23 cellular contexts compared by ENCODE assay signal in the genomic region with DNA sequence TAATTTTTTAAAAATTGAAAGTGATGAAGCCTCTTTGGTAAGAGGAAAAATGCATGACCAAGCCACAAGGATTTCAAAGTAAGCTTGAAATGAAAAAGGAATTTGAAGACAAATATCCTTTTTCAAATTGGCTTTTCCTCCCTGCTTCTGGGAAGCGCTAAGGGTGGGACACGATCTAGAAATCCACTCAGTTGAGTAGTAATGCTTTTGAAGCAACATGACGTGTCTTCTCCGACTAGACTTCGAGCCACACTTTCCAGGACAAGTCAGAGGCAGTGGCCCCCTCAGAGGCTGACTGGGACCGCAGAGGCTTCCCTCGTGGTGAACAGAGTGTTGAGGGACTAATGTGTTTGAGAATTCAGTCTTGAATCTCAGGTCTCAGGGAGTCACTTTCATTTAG. TPM values are rescaled to one million over a fixed set of nuclear protein-coding genes. Genes with fewer than 3 reads are reported as not detected.
"Had no signal": no experiment of that assay in that cellular context is flagged by ENCODE, and none has a peak within 500 bp of the region (broad histone marks: within the 10 kb centered on the region; RNA-seq: fewer than 3 reads in every experiment).

No MANE protein-coding gene starts in this region.

- H3K4me1 Mint-ChIP-seq: activated B cell treated with CpG ODN at 0.5 μM for 24 hours, naive B cell had no signal

- H3K4me3 ChIP-seq: body of pancreas, coronary artery, esophagus squamous epithelium, gastrocnemius medialis, heart right ventricle, lower lobe of right lung, stomach, thoracic aorta, uterus had no signal

- H3K36me3 Mint-ChIP-seq: naive B cell had no signal

- H3K9me3 ChIP-seq: body of pancreas, esophagus squamous epithelium, gastrocnemius medialis, heart right ventricle, lower lobe of right lung, stomach, thoracic aorta, uterus had no signal

- H3K4me1 ChIP-seq: body of pancreas, lower lobe of right lung, uterus had no signal

- H3K27ac ChIP-seq: body of pancreas, coronary artery, gastrocnemius medialis, heart right ventricle, lower lobe of right lung, thoracic aorta, uterus had no signal

- DNase-seq: activated B cell treated with CpG ODN at 0.5 μM for 24 hours; activated CD4-positive, alpha-beta T cell treated with anti-CD3 and anti-CD28 coated beads for 48 hours; activated CD8-positive, alpha-beta memory T cell treated with anti-CD3 and anti-CD28 coated beads, Interleukin-2, amount 50 U/mL, for 48 hours; activated CD8-positive, alpha-beta T cell treated with anti-CD3 and anti-CD28 coated beads for 36 hours; activated gamma-delta T cell treated with Interleukin-2 at 50 U/mL for 16 hours; activated T-cell treated with anti-CD3 and anti-CD28 coated beads, Interleukin-2, amount 50 U/mL, for 72 hours; body of pancreas; central memory CD4-positive, alpha-beta T cell; effector CD4-positive, alpha-beta T cell; esophagus squamous epithelium; gastrocnemius medialis; heart right ventricle; left cardiac atrium; lower lobe of right lung; naive B cell; stimulated activated CD4-positive, alpha-beta T cell treated with anti-CD3 and anti-CD28 coated beads, Interleukin-2, amount 100 ng/mL, for 24 hours; stomach; uterus had no signal

- H3K9me3 Mint-ChIP-seq: activated B cell treated with CpG ODN at 0.5 μM for 24 hours; activated CD8-positive, alpha-beta T cell treated with anti-CD3 and anti-CD28 coated beads for 36 hours; activated T-cell treated with anti-CD3 and anti-CD28 coated beads, Interleukin-2, amount 50 U/mL, for 72 hours had no signal

- H3K27ac Mint-ChIP-seq: activated B cell treated with CpG ODN at 0.5 μM for 24 hours; activated CD8-positive, alpha-beta T cell treated with anti-CD3 and anti-CD28 coated beads for 36 hours; activated naive CD8-positive, alpha-beta T cell; activated T-cell treated with anti-CD3 and anti-CD28 coated beads, Interleukin-2, amount 50 U/mL, for 72 hours; T-helper 2 cell treated with Interferon-gamma antibody and Interleukin-4, amounts not matched to agents 5 μg/mL and 100 μg/mL, for 36 hours had no signal

- ATAC-seq: activated CD8-positive, alpha-beta T cell treated with anti-CD3 and anti-CD28 coated beads for 36 hours; activated T-cell treated with anti-CD3 and anti-CD28 coated beads, Interleukin-2, amount 50 U/mL, for 72 hours; body of pancreas; gastrocnemius medialis; heart right ventricle; left cardiac atrium; lower lobe of right lung had no signal

- H3K36me3 ChIP-seq: gastrocnemius medialis, heart right ventricle, lower lobe of right lung, stomach, uterus had no signal

- H3K27me3 ChIP-seq: body of pancreas, esophagus squamous epithelium, gastrocnemius medialis, heart right ventricle, stomach, uterus had no signal

- FAIRE-seq: endothelial cell of umbilical vein had no signal

- H3K4me3 Mint-ChIP-seq: activated B cell treated with CpG ODN at 0.5 μM for 24 hours; activated CD8-positive, alpha-beta T cell treated with anti-CD3 and anti-CD28 coated beads for 36 hours; activated naive CD8-positive, alpha-beta T cell; activated T-cell treated with anti-CD3 and anti-CD28 coated beads, Interleukin-2, amount 50 U/mL, for 72 hours; naive B cell; T-helper 2 cell treated with Interferon-gamma antibody and Interleukin-4, amounts not matched to agents 5 μg/mL and 100 μg/mL, for 36 hours had no signal

RNA-seq across cellular contexts. Expression of a gene that starts 39.8 kb away (rescaled TPM):
- total RNA-seq: activated B cell treated with CpG ODN at 0.5 μM for 24 hours had no signal

RNA-seq across cellular contexts. Expression of a gene that starts 51.0 kb away (rescaled TPM):
- total RNA-seq: activated B cell treated with CpG ODN at 0.5 μM for 24 hours; activated CD8-positive, alpha-beta T cell treated with anti-CD3 and anti-CD28 coated beads for 36 hours; activated T-cell treated with anti-CD3 and anti-CD28 coated beads, Interleukin-2, amount 50 U/mL, for 72 hours; body of pancreas; endothelial cell of umbilical vein; gastrocnemius medialis; left cardiac atrium; lower lobe of right lung; thoracic aorta; uterus had no signal
- polyA plus RNA-seq: endothelial cell of umbilical vein, heart right ventricle, stomach had no signal
